19 cellular contexts compared by ENCODE assay signal in the genomic region with DNA sequence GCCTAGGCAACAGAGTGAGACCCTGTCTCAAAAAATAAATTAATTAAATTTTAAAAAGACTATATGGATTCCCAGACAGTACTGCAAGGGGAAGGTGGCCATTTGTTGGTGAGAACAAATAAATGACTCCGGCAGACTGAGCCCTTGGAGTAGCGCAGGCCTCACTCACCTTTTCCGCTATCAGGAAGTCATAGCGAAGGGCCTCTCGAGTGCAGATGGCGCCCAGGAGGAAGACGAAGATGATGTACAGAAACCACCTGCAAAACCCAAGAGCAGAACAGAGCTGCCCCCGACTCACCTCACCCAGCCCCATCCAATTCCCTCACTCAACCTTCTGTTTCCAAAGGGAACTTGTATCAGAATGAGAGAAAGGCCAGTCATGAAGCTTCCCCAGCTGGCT.
"Had no signal": no experiment of that assay in that cellular context is flagged by ENCODE, and none has a peak within 500 bp of the region (broad histone marks: within the 10 kb centered on the region; RNA-seq: fewer than 3 reads in every experiment).

No MANE protein-coding gene starts in this region.

- H3K27ac ChIP-seq: brain microvascular endothelial cell, lower lobe of right lung had no signal

- H3K36me3 ChIP-seq: brain microvascular endothelial cell, heart left ventricle, lower lobe of right lung, upper lobe of left lung had no signal

- H3K4me3 Mint-ChIP-seq: activated CD8-positive, alpha-beta memory T cell treated with anti-CD3 and anti-CD28 coated beads, Interleukin-2, amount 10 ng/mL, durations not matched to agents 7 days and 5 days; activated naive CD8-positive, alpha-beta T cell had no signal

- H3K27me3 ChIP-seq: brain microvascular endothelial cell, heart left ventricle, upper lobe of left lung had no signal

- H3K27me3 Mint-ChIP-seq: activated naive CD8-positive, alpha-beta T cell had no signal

- H3K4me3 ChIP-seq: heart left ventricle, lower lobe of right lung, upper lobe of left lung had no signal

- FAIRE-seq: frontal cortex had no signal

- ATAC-seq: activated CD4-positive, CD25-positive, alpha-beta regulatory T cell treated with anti-CD3 and anti-CD28 coated beads, Interleukin-2, amount 50 U/mL, for 24 hours; activated CD8-positive, alpha-beta memory T cell treated with anti-CD3 and anti-CD28 coated beads, Interleukin-2, amount 10 ng/mL, durations not matched to agents 7 days and 5 days; heart left ventricle; left colon; lower lobe of right lung had no signal

- H3K36me3 Mint-ChIP-seq: activated naive CD8-positive, alpha-beta T cell had no signal

- H3K9me3 ChIP-seq: heart left ventricle, lower lobe of right lung, upper lobe of left lung had no signal

- H3K27ac Mint-ChIP-seq: activated naive CD8-positive, alpha-beta T cell had no signal

- DNase-seq: activated CD8-positive, alpha-beta memory T cell treated with anti-CD3 and anti-CD28 coated beads, Interleukin-2, amount 10 ng/mL, durations not matched to agents 7 days and 5 days; activated gamma-delta T cell; activated T-cell treated with anti-CD3 and anti-CD28 coated beads, Interleukin-2, amount 50 U/mL, for 48 hours; anterior cingulate cortex; brain microvascular endothelial cell; cerebellar nuclear complex; heart left ventricle; left colon; lower lobe of right lung; midbrain; posterior cingulate gyrus; retina; stimulated activated CD4-positive, alpha-beta T cell treated with anti-CD3 and anti-CD28 coated beads, Interleukin-2, amount 100 ng/mL, for 48 hours; stimulated activated naive CD4-positive, alpha-beta T cell; T-helper 9 cell had no signal
